Comparison of ENCODE assay signal across 11 cellular contexts in genomic region chr7:122304996-122305421, GRCh38. TPM values are rescaled to one million over a fixed set of nuclear protein-coding genes. Genes with fewer than 3 reads are reported as not detected.
DNase-seq lines count a peak whose midpoint lies in the region; ATAC-seq, FAIRE-seq and TF ChIP-seq lines count a peak whose summit lies in the region.
"Had no signal": no experiment of that assay in that cellular context is flagged by ENCODE, and none has a peak within 500 bp of the region (broad histone marks: within the 10 kb centered on the region; RNA-seq: fewer than 3 reads in every experiment).

No MANE protein-coding gene starts in this region.

- WGBS in mesodermal cell (ENCODE audit: insufficient coverage in 2 of 2), 2 experiments, result 0% methylated on average over 18 to 22 of the region's 24 CpGs

- H3K9ac ChIP-seq in kidney (ENCODE audit: low read length in 2 of 2), result no peak overlapping the region

- no peaks in the 10 kb centered on the region for H3K36me3 ChIP-seq in mesodermal cell (ENCODE audit: control insufficient read depth, insufficient read depth, low read length)
- H3K36me3 ChIP-seq in thoracic aorta, result no peaks in the 10 kb centered on the region
- H3K36me3 ChIP-seq in kidney (ENCODE audit: control insufficient read depth in 1 of 2, insufficient read depth in 2 of 2, low read length in 2 of 2), result no peaks in the 10 kb centered on the region

- H3K27ac ChIP-seq in coronary artery, result no peak overlapping the region
- H3K27ac ChIP-seq in mesodermal cell (ENCODE audit: low read depth, low read length, severe bottlenecking), result no peak overlapping the region
- no peak overlapping the region for H3K27ac ChIP-seq in thoracic aorta
- no peak overlapping the region for H3K27ac ChIP-seq in kidney (ENCODE audit: low read depth in 2 of 2, low read length in 2 of 2)

- ATAC-seq in activated naive CD8-positive, alpha-beta T cell treated with anti-CD3 and anti-CD28 coated beads, Interleukin-2, amount 50 U/mL, for 24 hours, result no peak
- no peak for ATAC-seq in thoracic aorta (ENCODE audit: insufficient number of reproducible peaks, low FRiP score, low read depth)
- no peak for ATAC-seq in HG02678 (IDR thresholded peaks at IDR 0.05; ENCODE audit: unreplicated experiment)

- peaks cover 7% of the 10 kb centered on the region for H3K9me3 Mint-ChIP-seq in activated naive CD8-positive, alpha-beta T cell treated with anti-CD3 and anti-CD28 coated beads for 36 hours
- no peaks in the 10 kb centered on the region for H3K9me3 Mint-ChIP-seq in activated naive CD8-positive, alpha-beta T cell treated with anti-CD3 and anti-CD28 coated beads, Interleukin-2, amount 50 U/mL, for 24 hours

- peak overlapping the region; percentile 14 for H3K4me3 Mint-ChIP-seq in activated naive CD8-positive, alpha-beta T cell treated with anti-CD3 and anti-CD28 coated beads for 36 hours
- H3K4me3 Mint-ChIP-seq in activated naive CD8-positive, alpha-beta T cell treated with anti-CD3 and anti-CD28 coated beads, Interleukin-2, amount 50 U/mL, for 24 hours, result no peak overlapping the region

- peaks cover 2% of the 10 kb centered on the region for H3K4me1 Mint-ChIP-seq in activated naive CD8-positive, alpha-beta T cell treated with anti-CD3 and anti-CD28 coated beads for 36 hours
- H3K4me1 Mint-ChIP-seq in activated naive CD8-positive, alpha-beta T cell treated with anti-CD3 and anti-CD28 coated beads, Interleukin-2, amount 50 U/mL, for 24 hours, result peaks cover 3% of the 10 kb centered on the region

- no peaks in the 10 kb centered on the region for H3K9me3 ChIP-seq in mesodermal cell (ENCODE audit: control insufficient read depth, low read length)
- H3K9me3 ChIP-seq in thoracic aorta, result no peaks in the 10 kb centered on the region
- no peaks in the 10 kb centered on the region for H3K9me3 ChIP-seq in kidney (ENCODE audit: control insufficient read depth in 1 of 2, low read length in 2 of 2)

- TF ChIP-seq CTCF in coronary artery (IDR thresholded peaks at IDR 0.05) (no peak), thoracic aorta (IDR thresholded peaks at IDR 0.05) (no peak), kidney (IDR thresholded peaks at IDR 0.05; ENCODE audit: borderline replicate concordance, extremely low read depth, insufficient read depth) (no peak)

- H3K4me3 ChIP-seq in coronary artery (peak overlapping the region; percentile 55), mesodermal cell (ENCODE audit: extremely low read depth, insufficient read depth, low read length, poor library complexity, severe bottlenecking) (peak overlapping the region; percentile 14), thoracic aorta (peak overlapping the region; percentile 58), kidney (ENCODE audit: low read length in 2 of 2) (no peak overlapping the region)

- peaks cover 90% of the 10 kb centered on the region for H3K27me3 ChIP-seq in thoracic aorta (replicated peaks; ENCODE audit: insufficient read depth)

- no peak for FAIRE-seq in kidney (lab: Jason Lieb, UNC)

- no peak for DNase-seq in activated naive CD8-positive, alpha-beta T cell treated with anti-CD3 and anti-CD28 coated beads for 36 hours
- DNase-seq in activated naive CD8-positive, alpha-beta T cell treated with anti-CD3 and anti-CD28 coated beads, Interleukin-2, amount 50 U/mL, for 24 hours, result no peak
- DNase-seq in coronary artery (ENCODE audit: low spot score), result no peak
- DNase-seq in thoracic aorta (ENCODE audit: low spot score), result no peak
- no peak for DNase-seq in NCI-H345 (lab: John Stamatoyannopoulos, UW)
- DNase-seq in kidney, result no peak
- DNase-seq: activated naive CD4-positive, alpha-beta T cell treated with anti-CD3 and anti-CD28 coated beads, Interleukin-2, amount 50 U/mL, for 16 hours; IMR-90 had no signal

- H3K36me3 Mint-ChIP-seq in activated naive CD8-positive, alpha-beta T cell treated with anti-CD3 and anti-CD28 coated beads for 36 hours, result peaks cover 2% of the 10 kb centered on the region
- peaks cover 6% of the 10 kb centered on the region for H3K36me3 Mint-ChIP-seq in activated naive CD8-positive, alpha-beta T cell treated with anti-CD3 and anti-CD28 coated beads, Interleukin-2, amount 50 U/mL, for 24 hours (ENCODE audit: low read depth)

- intact Hi-C loops in kidney (cut with DNase I), result no loop called here

- H3K27ac Mint-ChIP-seq in activated naive CD8-positive, alpha-beta T cell treated with anti-CD3 and anti-CD28 coated beads for 36 hours, result no peak overlapping the region
- no peak overlapping the region for H3K27ac Mint-ChIP-seq in activated naive CD8-positive, alpha-beta T cell treated with anti-CD3 and anti-CD28 coated beads, Interleukin-2, amount 50 U/mL, for 24 hours

- H3K4me1 ChIP-seq in mesodermal cell (ENCODE audit: control insufficient read depth, insufficient read depth, low read length, poor library complexity, severe bottlenecking) (peaks cover 12% of the 10 kb centered on the region), thoracic aorta (ENCODE audit: control insufficient read depth in 1 of 2, low read depth in 2 of 2) (peaks cover 5 to 40% of the 10 kb centered on the region in 2 donors), kidney (ENCODE audit: control insufficient read depth in 1 of 2, insufficient read depth in 1 of 2, low read depth in 1 of 2, low read length in 2 of 2) (peaks cover 0 to 7% of the 10 kb centered on the region in 2 donors)

- peaks cover 94% of the 10 kb centered on the region for H3K27me3 Mint-ChIP-seq in activated naive CD8-positive, alpha-beta T cell treated with anti-CD3 and anti-CD28 coated beads for 36 hours
- peaks cover 85% of the 10 kb centered on the region for H3K27me3 Mint-ChIP-seq in activated naive CD8-positive, alpha-beta T cell treated with anti-CD3 and anti-CD28 coated beads, Interleukin-2, amount 50 U/mL, for 24 hours

RNA-seq across cellular contexts. Expression of gene FEZF1, which starts 0.5 kb away (rescaled TPM):
- not detected for total RNA-seq in activated naive CD8-positive, alpha-beta T cell treated with anti-CD3 and anti-CD28 coated beads for 36 hours
- polyA plus RNA-seq in mesodermal cell (2013, experiment 1 of 2), result not detected
- polyA plus RNA-seq in mesodermal cell (2013, experiment 2 of 2), result not detected
- total RNA-seq in thoracic aorta (not detected), kidney (not detected)
- polyA plus RNA-seq in kidney (ENCODE audit: insufficient read depth, low read depth, low replicate concordance), result not detected
- total RNA-seq: epithelial cell of proximal tubule, IMR-90 had no signal
- polyA plus RNA-seq: IMR-90 had no signal

Comparison
In these comparisons a context has a peak if more than half of its experiments do, and no peak if none do; other contexts are left out.
1. H3K4me3 ChIP-seq: peak in coronary artery (single experiment), mesodermal cell (single experiment) and thoracic aorta (single experiment); none in kidney (0 of 2).